Comparison of ENCODE assay signal across 11 cellular contexts in the genomic region with DNA sequence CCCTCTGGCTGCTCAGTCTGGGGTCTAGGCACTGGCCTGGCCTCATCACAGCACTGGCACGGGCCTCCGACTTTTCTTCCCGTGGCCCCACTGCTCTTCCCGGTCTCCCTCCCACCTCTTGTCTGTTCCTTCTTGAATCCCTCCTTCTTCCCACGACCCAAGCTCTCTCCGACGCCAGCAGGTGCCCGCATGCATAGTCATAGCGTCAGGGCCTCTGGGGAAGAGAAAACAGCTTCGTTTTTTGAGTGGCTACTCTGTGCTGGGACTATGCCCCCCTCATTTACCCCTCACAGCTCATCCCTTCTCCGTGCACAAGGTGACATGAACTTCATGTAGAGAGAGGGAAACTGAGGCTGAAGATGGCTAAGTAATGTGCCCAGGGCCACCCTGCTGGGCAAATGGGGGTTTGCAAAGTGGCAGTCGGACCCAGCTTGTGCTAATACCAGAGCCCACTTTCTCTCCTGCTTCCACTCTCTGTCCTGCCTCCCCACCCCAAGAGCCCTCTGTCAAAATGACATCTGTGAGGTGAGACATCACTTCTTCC. TPM values are rescaled to one million over a fixed set of nuclear protein-coding genes. Genes with fewer than 3 reads are reported as not detected.
DNase-seq lines count a peak whose midpoint lies in the region; ATAC-seq and TF ChIP-seq lines count a peak whose summit lies in the region.
"Had no signal": no experiment of that assay in that cellular context is flagged by ENCODE, and none has a peak within 500 bp of the region (broad histone marks: within the 10 kb centered on the region; RNA-seq: fewer than 3 reads in every experiment).

No MANE protein-coding gene starts in this region.

- peak overlapping the region in 8 of 11 experiments; percentile 4 to 79 (median 62); a peak in 14 of 22 replicates for H3K4me2 ChIP-seq in BLaER1 treated with 17β-estradiol and CSF1 and Interleukin-3, amounts not matched to agents 10 nM and 100 nM
- H3K4me2 ChIP-seq in osteoblast (ENCODE audit: insufficient read depth, low read length) (peak overlapping the region; percentile 61), MM.1S (ENCODE audit: low read depth, low read length) (no peak overlapping the region)

- no peaks in the 10 kb centered on the region for H3K9me2 ChIP-seq in MM.1S (replicated peaks; ENCODE audit: insufficient read depth, low read length)

- intact Hi-C loops in Panc1 (cut with micrococcal nuclease; ENCODE audit: unreplicated experiment), result loop anchor here (5.0 kb wide), 1 partner anchor 59 kb away; a partner anchor contains a TSS

- no TSS peak for BruUV-seq in Panc1 (replicated peaks; lab: Mats Ljungman, UMichigan)

- CTCF ChIA-PET in Panc1 (lab: Charles Lee), result interaction anchor here (0.6 kb wide), 1 partner anchor 50 kb away, joined by 3 read pairs; no protein-coding TSS in a partner anchor

- H2AFZ ChIP-seq in osteoblast (ENCODE audit: low read length) (no peak overlapping the region), MM.1S (ENCODE audit: low read length) (no peak overlapping the region)

- POLR2A ChIA-PET in Panc1 (lab: Charles Lee), result interaction anchor here (0.6 kb wide), 1 partner anchor 163 kb away, joined by 6 read pairs; no protein-coding TSS in a partner anchor

- in situ Hi-C loops in Panc1 (cut with HindIII; ENCODE audit: low pct_unique_long_range_greater_than_20kb, low sequenced_read_pairs), result no loop called here

- H3K27me3 Mint-ChIP-seq in endodermal cell (ENCODE audit: insufficient read depth), result no peaks in the 10 kb centered on the region
- H3K27me3 Mint-ChIP-seq: activated CD4-positive, alpha-beta T cell treated with anti-CD3 and anti-CD28 coated beads for 36 hours had no signal

- peak overlapping the region in 2 of 11 experiments; percentile 25 to 37; a peak in 1 of 22 replicates for H3K9ac ChIP-seq in BLaER1 treated with 17β-estradiol and CSF1 and Interleukin-3, amounts not matched to agents 10 nM and 100 nM
- H3K9ac ChIP-seq in endodermal cell (ENCODE audit: extremely low read depth, low read length, poor library complexity, severe bottlenecking) (peak overlapping the region; percentile 39), MM.1S (ENCODE audit: low read length) (no peak overlapping the region)

- H3K79me2 ChIP-seq in osteoblast (ENCODE audit: insufficient read depth, low read length), result peaks cover 88% of the 10 kb centered on the region
- no peaks in the 10 kb centered on the region for H3K79me2 ChIP-seq in MM.1S (ENCODE audit: low read length)

- no peak overlapping the region for H3K4me3 ChIP-seq in BLaER1 treated with 17β-estradiol and CSF1 and Interleukin-3, amounts not matched to agents 10 nM and 100 nM
- H3K4me3 ChIP-seq in Panc1 (ENCODE audit: low read depth in 2 of 2, low read length in 2 of 2), result no peak overlapping the region
- H3K4me3 ChIP-seq in endodermal cell (ENCODE audit: low read length), result no peak overlapping the region
- peak overlapping the region; percentile 14 for H3K4me3 ChIP-seq in osteoblast (ENCODE audit: insufficient read depth, low read length)
- H3K4me3 ChIP-seq in MM.1S (ENCODE audit: low read length), result no peak overlapping the region

- ATAC-seq in Panc1 (peak; percentile 46), GM19395 (IDR thresholded peaks at IDR 0.05; ENCODE audit: unreplicated experiment) (no peak)

- H3F3A ChIP-seq in MM.1S (ENCODE audit: insufficient read depth, low read length), result no peaks in the 10 kb centered on the region

- no peaks in the 10 kb centered on the region; a peak in 1 of 22 replicates for H3K36me3 ChIP-seq in BLaER1 treated with 17β-estradiol and CSF1 and Interleukin-3, amounts not matched to agents 10 nM and 100 nM
- H3K36me3 ChIP-seq in Panc1 (ENCODE audit: control insufficient read depth, insufficient read depth, low read length) (no peaks in the 10 kb centered on the region), endodermal cell (ENCODE audit: control insufficient read depth, insufficient read depth, low read length) (peaks cover 16% of the 10 kb centered on the region), osteoblast (ENCODE audit: insufficient read depth, low read length) (peaks cover 77% of the 10 kb centered on the region), MM.1S (replicated peaks; ENCODE audit: insufficient read depth, low read length) (no peaks in the 10 kb centered on the region)

- H3K4me1 Mint-ChIP-seq in endodermal cell, result peaks cover 29% of the 10 kb centered on the region

- peak overlapping the region; percentile 90 for H3K27ac Mint-ChIP-seq in endodermal cell

- H3K36me3 Mint-ChIP-seq in endodermal cell (ENCODE audit: low read depth), result peaks cover 25% of the 10 kb centered on the region

- no peak for DNase-seq in Panc1 (ENCODE audit: low read depth, low spot score)
- no peak for DNase-seq in endodermal cell
- DNase-seq in osteoblast (ENCODE audit: insufficient read length, low spot score, missing footprints), result peak; percentile 74
- no peak for DNase-seq in NCI-H1930 (lab: John Stamatoyannopoulos, UW)
- no peak for DNase-seq in MM.1S
- no peak for DNase-seq in NCI-H2107 treated with DMSO at 0.1 percent for 48 hours (lab: John Stamatoyannopoulos, UW; ENCODE audit: unreplicated experiment)
- DNase-seq: DMS 273 treated with DMSO at 0.1 percent for 48 hours, NCI-H526 treated with DMSO at 0.1 percent for 48 hours had no signal

- WGBS in endodermal cell (ENCODE audit: insufficient coverage in 1 of 2, insufficient read length in 1 of 2), 2 experiments, result 86 to 94% methylated on average over 8 to 12 of the region's 12 CpGs

- H3K4me3 Mint-ChIP-seq in endodermal cell, result no peak overlapping the region
- H3K4me3 Mint-ChIP-seq: activated CD4-positive, alpha-beta T cell treated with anti-CD3 and anti-CD28 coated beads for 36 hours had no signal

- peaks cover 0 to 21% (median 0%) of the 10 kb centered on the region in 11 experiments; a peak in 1 of 22 replicates for H4K20me1 ChIP-seq in BLaER1 treated with 17β-estradiol and CSF1 and Interleukin-3, amounts not matched to agents 10 nM and 100 nM
- H4K20me1 ChIP-seq in osteoblast (ENCODE audit: insufficient read depth, low read length) (no peaks in the 10 kb centered on the region), MM.1S (ENCODE audit: insufficient read depth, low read length) (no peaks in the 10 kb centered on the region)

- no peak for TF ChIP-seq CTCF in Panc1 (IDR thresholded peaks at IDR 0.05)
- no peak for TF ChIP-seq CTCF in endodermal cell (conservative IDR thresholded peaks at IDR 0.05)
- TF ChIP-seq CTCF in osteoblast (IDR thresholded peaks at IDR 0.05; ENCODE audit: extremely low read depth, low read depth, low read length), result no peak
- no peak for TF ChIP-seq CTCF in MM.1S (IDR thresholded peaks at IDR 0.05; ENCODE audit: low read length)

- peak overlapping the region in 7 of 11 experiments; percentile 22 to 70 (median 56); a peak in 13 of 22 replicates for H3K27ac ChIP-seq in BLaER1 treated with 17β-estradiol and CSF1 and Interleukin-3, amounts not matched to agents 10 nM and 100 nM
- H3K27ac ChIP-seq in Panc1 (ENCODE audit: low read length), result peak overlapping the region; percentile 91
- no peak overlapping the region for H3K27ac ChIP-seq in endodermal cell (ENCODE audit: low read depth, low read length)
- peak overlapping the region; percentile 97 for H3K27ac ChIP-seq in osteoblast (ENCODE audit: low read depth, low read length)
- no peak overlapping the region for H3K27ac ChIP-seq in MM.1S (ENCODE audit: low read length)

- no peaks in the 10 kb centered on the region for H3K9me3 Mint-ChIP-seq in endodermal cell

- 0 out of 22 replicates have a peak, but pooled peaks cover 0 to 5% (median 0%) of the 10 kb centered on the region in 11 experiments for H3K9me3 ChIP-seq in BLaER1 treated with 17β-estradiol and CSF1 and Interleukin-3, amounts not matched to agents 10 nM and 100 nM (replicated peaks in 1 of 11)
- no peaks in the 10 kb centered on the region for H3K9me3 ChIP-seq in Panc1 (ENCODE audit: control insufficient read depth, insufficient read depth, low read depth, low read length)
- no peaks in the 10 kb centered on the region for H3K9me3 ChIP-seq in endodermal cell (ENCODE audit: control insufficient read depth, low read length)
- H3K9me3 ChIP-seq in osteoblast (ENCODE audit: low read depth, low read length), result no peaks in the 10 kb centered on the region
- H3K9me3 ChIP-seq in MM.1S (replicated peaks; ENCODE audit: insufficient read depth, low read length), result no peaks in the 10 kb centered on the region

- H3K27me3 ChIP-seq in BLaER1 treated with 17β-estradiol and CSF1 and Interleukin-3, amounts not matched to agents 10 nM and 100 nM, result peaks cover 0 to 10% (median 0%) of the 10 kb centered on the region in 11 experiments; a peak in 1 of 22 replicates
- no peaks in the 10 kb centered on the region for H3K27me3 ChIP-seq in Panc1 (ENCODE audit: control insufficient read depth, insufficient read depth, low read length)
- no peaks in the 10 kb centered on the region for H3K27me3 ChIP-seq in endodermal cell (ENCODE audit: control insufficient read depth, insufficient read depth, low read length, poor library complexity, severe bottlenecking)
- H3K27me3 ChIP-seq in osteoblast (ENCODE audit: insufficient read depth, low read length), result no peaks in the 10 kb centered on the region
- no peaks in the 10 kb centered on the region for H3K27me3 ChIP-seq in MM.1S (replicated peaks; ENCODE audit: insufficient read depth, low read length)

- H3K4me1 ChIP-seq in BLaER1 treated with 17β-estradiol and CSF1 and Interleukin-3, amounts not matched to agents 10 nM and 100 nM, result peaks cover 10 to 34% (median 29%) of the 10 kb centered on the region in 10 experiments
- H3K4me1 ChIP-seq in Panc1 (ENCODE audit: control insufficient read depth, insufficient read depth, low read length) (peaks cover 82% of the 10 kb centered on the region), endodermal cell (ENCODE audit: control insufficient read depth, insufficient read depth, low read length) (peaks cover 11% of the 10 kb centered on the region), osteoblast (ENCODE audit: insufficient read depth, low read length) (peaks cover 47% of the 10 kb centered on the region), MM.1S (ENCODE audit: low read length) (no peaks in the 10 kb centered on the region)

RNA-seq across cellular contexts. Expression of a gene that starts 59.2 kb away (rescaled TPM):
- total RNA-seq in Panc1 (2021; ENCODE audit: unreplicated experiment) (70.0 TPM), endodermal cell (10 to 100 TPM; 21.2 to 32.8 TPM), osteoblast (91.6 and 94.8 TPM in 2 replicates)
- 38.7 TPM for polyA plus RNA-seq in Panc1 (2012; ENCODE audit: insufficient read length)
- polyA plus RNA-seq in endodermal cell (2013, experiment 1 of 2), result 4.3 TPM
- polyA plus RNA-seq in endodermal cell (2013, experiment 2 of 2), result 4.7 TPM

Comparison
In these comparisons a context has a peak if more than half of its experiments do, and no peak if none do; other contexts are left out.
1. H3K27ac ChIP-seq: peak in BLaER1 treated with 17β-estradiol and CSF1 and Interleukin-3, amounts not matched to agents 10 nM and 100 nM (7 of 11), Panc1 (single experiment) and osteoblast (single experiment); none in endodermal cell (single experiment) and MM.1S (single experiment).